23 cellular contexts compared by ENCODE assay signal in genomic region chr2:152790883-152791282, GRCh38.
DNase-seq lines count a peak whose midpoint lies in the region; ATAC-seq and TF ChIP-seq lines count a peak whose summit lies in the region.
"Had no signal": no experiment of that assay in that cellular context is flagged by ENCODE, and none has a peak within 500 bp of the region (broad histone marks: within the 10 kb centered on the region; RNA-seq: fewer than 3 reads in every experiment).

No MANE protein-coding gene starts in this region.

- H2BK120ac ChIP-seq in mesendoderm (ENCODE audit: low read depth, low read length), result no peak overlapping the region

- peak; percentile 29 for DNase-seq in Ammon's horn (ENCODE audit: low spot score)
- DNase-seq in G401 (ENCODE audit: low spot score), result peak; percentile 56
- DNase-seq in NCI-H226, result peak; percentile 28
- DNase-seq in omental fat pad (ENCODE audit: low spot score), result no peak
- DNase-seq in activated T-cell treated with anti-CD3 and anti-CD28 coated beads, Interleukin-2, amount 50 U/mL, for 4 hours, result no peak
- DNase-seq in mesendoderm, result no peak
- no peak for DNase-seq in nephron progenitor cell
- DNase-seq: CD4-positive, alpha-beta T cell; KG1; MG63; NCI-H187; NCI-H2081 treated with DMSO at 0.1 percent for 48 hours; NCI-H446 treated with DMSO at 0.1 percent for 48 hours; NCI-H526; NCI-H82; NK-92 treated with Interleukin-12 subunit alpha and Interleukin-12 subunit beta, amount 100 ng/mL, for 24 hours; PC-3; SJCRH30 had no signal

- no peak overlapping the region for H3K4ac ChIP-seq in mesendoderm (ENCODE audit: low read depth, low read length)

- H3K4me3 Mint-ChIP-seq in activated T-cell treated with anti-CD3 and anti-CD28 coated beads, Interleukin-2, amount 50 U/mL, for 4 hours, result no peak overlapping the region
- no peak overlapping the region for H3K4me3 Mint-ChIP-seq in nephron progenitor cell
- H3K4me3 Mint-ChIP-seq: CD4-positive, alpha-beta T cell had no signal

- no peaks in the 10 kb centered on the region for H3K4me1 ChIP-seq in mesendoderm (ENCODE audit: control insufficient read depth, low read depth, low read length)
- H3K4me1 ChIP-seq: SJCRH30 had no signal

- no CpG with 5 or more reads among the region's 9 CpGs for WGBS in mesendoderm (ENCODE audit: extremely low coverage, insufficient coverage, low lambda C conversion rate)

- H2AK5ac ChIP-seq in mesendoderm (ENCODE audit: low read length), result no peak overlapping the region

- in situ Hi-C loops in G401 (cut with HindIII; ENCODE audit: low sequenced_read_pairs), result no loop called here

- TF ChIP-seq CTCF in omental fat pad (IDR thresholded peaks at IDR 0.05) (no peak), nephron progenitor cell (IDR thresholded peaks at IDR 0.05) (no peak)

- no peaks in the 10 kb centered on the region for H3K79me2 ChIP-seq in mesendoderm (ENCODE audit: control insufficient read depth, insufficient read depth, low read length)

- no peaks in the 10 kb centered on the region for H3K36me3 ChIP-seq in mesendoderm (ENCODE audit: control insufficient read depth, insufficient read depth, low read length)
- H3K36me3 ChIP-seq: BLaER1 treated with 17β-estradiol and CSF1 and Interleukin-3, amounts not matched to agents 10 nM and 100 nM; MG63; SJCRH30 had no signal

- H3K27me3 ChIP-seq in mesendoderm (ENCODE audit: insufficient read depth, low read length, poor library complexity), result no peaks in the 10 kb centered on the region
- H3K27me3 ChIP-seq: BLaER1 treated with 17β-estradiol and CSF1 and Interleukin-3, amounts not matched to agents 10 nM and 100 nM; MG63; SJCRH30 had no signal

- no peak overlapping the region for H2BK5ac ChIP-seq in mesendoderm (ENCODE audit: low read length)

- no peak overlapping the region for H2BK15ac ChIP-seq in mesendoderm (replicated peaks; ENCODE audit: low read depth)

- H3K4me3 ChIP-seq in mesendoderm (ENCODE audit: low read length), result no peak overlapping the region
- H3K4me3 ChIP-seq: BLaER1 treated with 17β-estradiol and CSF1 and Interleukin-3, amounts not matched to agents 10 nM and 100 nM; MG63; SJCRH30 had no signal

- H3K18ac ChIP-seq in mesendoderm (ENCODE audit: low read length), result no peak overlapping the region

- H3K9me3 Mint-ChIP-seq in activated T-cell treated with anti-CD3 and anti-CD28 coated beads, Interleukin-2, amount 50 U/mL, for 4 hours, result no peaks in the 10 kb centered on the region
- H3K9me3 Mint-ChIP-seq in nephron progenitor cell, result peaks cover 18% of the 10 kb centered on the region
- H3K9me3 Mint-ChIP-seq: CD4-positive, alpha-beta T cell had no signal

- no peak overlapping the region for H4K8ac ChIP-seq in mesendoderm (ENCODE audit: low read depth, low read length)

- H3K4me1 Mint-ChIP-seq in activated T-cell treated with anti-CD3 and anti-CD28 coated beads, Interleukin-2, amount 50 U/mL, for 4 hours (ENCODE audit: low read depth), result no peaks in the 10 kb centered on the region
- peaks cover 14% of the 10 kb centered on the region for H3K4me1 Mint-ChIP-seq in nephron progenitor cell

- no peak overlapping the region for H3K27ac Mint-ChIP-seq in nephron progenitor cell
- H3K27ac Mint-ChIP-seq: CD4-positive, alpha-beta T cell had no signal

- H3K56ac ChIP-seq in mesendoderm (ENCODE audit: low read length), result no peak overlapping the region

- H3K27ac ChIP-seq in mesendoderm (ENCODE audit: low read depth, low read length), result no peak overlapping the region
- H3K27ac ChIP-seq: BLaER1 treated with 17β-estradiol and CSF1 and Interleukin-3, amounts not matched to agents 10 nM and 100 nM; SJCRH30 had no signal

- no peak overlapping the region for H3K9ac ChIP-seq in mesendoderm (ENCODE audit: low read length)
- H3K9ac ChIP-seq: BLaER1 treated with 17β-estradiol and CSF1 and Interleukin-3, amounts not matched to agents 10 nM and 100 nM had no signal

- peak; percentile 64 for ATAC-seq in omental fat pad (ENCODE audit: low FRiP score)
- no peak for ATAC-seq in activated T-cell treated with anti-CD3 and anti-CD28 coated beads, Interleukin-2, amount 50 U/mL, for 4 hours
- ATAC-seq: HCT116, HepG2, PC-3, Right ventricle myocardium inferior, SK-N-SH treated with all-trans-retinoic acid at 6 μM for 48 hours had no signal

- H3K79me1 ChIP-seq in mesendoderm (ENCODE audit: low read length), result no peaks in the 10 kb centered on the region

- no peak overlapping the region for H3K4me2 ChIP-seq in mesendoderm (ENCODE audit: low read length)
- H3K4me2 ChIP-seq: BLaER1 treated with 17β-estradiol and CSF1 and Interleukin-3, amounts not matched to agents 10 nM and 100 nM had no signal

- no peak overlapping the region for H4K5ac ChIP-seq in mesendoderm (ENCODE audit: low read length)

- no peak overlapping the region for H3K23ac ChIP-seq in mesendoderm (ENCODE audit: low read length)

- H3K27me3 Mint-ChIP-seq in activated T-cell treated with anti-CD3 and anti-CD28 coated beads, Interleukin-2, amount 50 U/mL, for 4 hours (ENCODE audit: low read depth), result peaks cover 5% of the 10 kb centered on the region
- H3K27me3 Mint-ChIP-seq in nephron progenitor cell (ENCODE audit: low read depth, poor library complexity), result no peaks in the 10 kb centered on the region

- no peaks in the 10 kb centered on the region for H3K36me3 Mint-ChIP-seq in activated T-cell treated with anti-CD3 and anti-CD28 coated beads, Interleukin-2, amount 50 U/mL, for 4 hours (ENCODE audit: insufficient read depth)
- H3K36me3 Mint-ChIP-seq in nephron progenitor cell (ENCODE audit: low read depth), result no peaks in the 10 kb centered on the region

Comparison
In these comparisons a context has a peak if more than half of its experiments do, and no peak if none do; other contexts are left out.
1. DNase-seq: peak in Ammon's horn (single experiment), G401 (single experiment) and NCI-H226 (single experiment); none in omental fat pad (single experiment), activated T-cell treated with anti-CD3 and anti-CD28 coated beads, Interleukin-2, amount 50 U/mL, for 4 hours (single experiment), mesendoderm (single experiment) and nephron progenitor cell (single experiment).